ENCODE assay signal across 8 cellular contexts in the genomic region with DNA sequence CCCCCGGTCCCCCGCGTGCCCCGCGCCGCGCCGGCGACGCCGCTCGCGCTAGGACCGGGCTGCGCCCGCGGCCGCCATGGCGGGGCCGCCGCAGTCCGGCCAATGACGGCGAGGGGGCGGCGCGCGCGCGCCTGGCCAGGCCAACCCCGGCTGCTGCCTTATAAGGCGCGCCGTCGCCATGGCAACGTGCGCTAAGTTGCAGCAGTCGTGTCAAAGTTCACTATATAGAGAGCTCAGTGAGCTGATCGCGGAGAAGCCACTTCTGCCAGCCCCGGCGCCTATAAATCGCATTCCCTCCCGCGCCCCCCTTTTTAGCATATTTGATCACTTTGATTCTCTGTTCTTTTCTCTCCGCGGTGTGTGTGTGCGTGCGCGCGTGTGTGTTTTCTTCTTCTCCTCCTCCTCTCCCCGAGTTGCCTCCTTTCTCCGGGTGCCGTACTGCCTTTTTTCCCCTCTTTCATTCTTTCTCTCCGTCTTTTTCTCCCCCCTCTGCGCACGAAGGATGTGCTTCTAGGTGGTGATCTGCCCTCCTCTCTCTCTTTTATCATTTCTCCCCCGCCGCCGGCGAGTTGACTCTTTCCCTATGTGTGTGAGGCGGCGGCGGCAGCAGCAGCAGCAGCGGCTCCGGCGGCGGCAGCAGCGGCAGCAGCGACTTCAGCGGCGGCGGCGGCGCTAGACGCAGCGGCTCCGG. TPM values are rescaled to one million over a fixed set of nuclear protein-coding genes. Genes with fewer than 3 reads are reported as not detected.
DNase-seq lines count a peak whose midpoint lies in the region; ATAC-seq and TF ChIP-seq lines count a peak whose summit lies in the region.

Gene NR2F2, plus strand, starts transcription at position 251 of the 691 bp plus-strand sequence. CDS start 1,406 bp downstream, outside the sequence.

- H3K4me3 ChIP-seq in neuronal stem cell (ENCODE audit: low read length in 2 of 2): peak within 1 kb of the TSS; percentile 81 to 97

- H3K27me3 ChIP-seq in neuronal stem cell (ENCODE audit: control insufficient read depth in 3 of 3, insufficient read depth in 3 of 3, low read depth in 1 of 3, low read length in 3 of 3): no peaks in the 10 kb centered on the region

- H2AFZ ChIP-seq in neuronal stem cell (ENCODE audit: low read length): peak within 1 kb of the TSS; percentile 83

- no peak within 1 kb of the TSS for H4K8ac ChIP-seq in neuronal stem cell (ENCODE audit: low read depth, low read length)

- peak within 1 kb of the TSS; percentile 67 for H3K14ac ChIP-seq in neuronal stem cell (ENCODE audit: low read length)

- no peak within 1 kb of the TSS for H4K91ac ChIP-seq in neuronal stem cell (ENCODE audit: low read depth, low read length, poor library complexity)

- H3K9me3 ChIP-seq in neuronal stem cell (replicated peaks in 1 of 2; ENCODE audit: control insufficient read depth in 2 of 2, insufficient read depth in 1 of 2, low read depth in 1 of 2, low read length in 2 of 2): no peaks in the 10 kb centered on the region

- H3K27me3 Mint-ChIP-seq in activated naive CD8-positive, alpha-beta T cell treated with anti-CD3 and anti-CD28 coated beads for 36 hours: peaks cover 93% of the 10 kb centered on the region

- H2AK5ac ChIP-seq in neuronal stem cell (ENCODE audit: low read depth, low read length): peak within 1 kb of the TSS; percentile 66

- peak within 1 kb of the TSS; percentile 12 for H2BK15ac ChIP-seq in neuronal stem cell (ENCODE audit: low read length)

- ATAC-seq in GM19395 (IDR thresholded peaks at IDR 0.05; ENCODE audit: unreplicated experiment): peak; percentile 75

- peak within 1 kb of the TSS; percentile 70 for H3K4me3 Mint-ChIP-seq in activated naive CD8-positive, alpha-beta T cell treated with anti-CD3 and anti-CD28 coated beads for 36 hours

- DNase-seq in HK-2 (ENCODE audit: unreplicated experiment) (peak; percentile 81), NCI-H82 (lab: John Stamatoyannopoulos, UW) (peak; percentile 99), glomerular endothelial cell (ENCODE audit: extremely low read depth, low read depth, low spot score) (peak; percentile 68), neuronal stem cell (ENCODE audit: low spot score) (peak; percentile 98), ureter (ENCODE audit: low spot score) (peak; percentile 96)
- peak; percentile 53 for DNase-seq in activated naive CD8-positive, alpha-beta T cell treated with anti-CD3 and anti-CD28 coated beads for 36 hours

- WGBS in neuronal stem cell (ENCODE audit: extremely low coverage in 2 of 2, insufficient read length in 2 of 2, insufficient replicate concordance in 1 of 2), 2 donors: no CpG with 5 or more reads among the region's 78 CpGs

- peaks cover 2% of the 10 kb centered on the region for H3K79me1 ChIP-seq in neuronal stem cell (ENCODE audit: low read depth, low read length)

- peaks cover 20 to 31% of the 10 kb centered on the region in 2 donors for H3K36me3 ChIP-seq in neuronal stem cell (replicated peaks in 1 of 2; ENCODE audit: control insufficient read depth in 2 of 2, insufficient read depth in 2 of 2, low read length in 2 of 2)

- H3K4me1 Mint-ChIP-seq in activated naive CD8-positive, alpha-beta T cell treated with anti-CD3 and anti-CD28 coated beads for 36 hours: peaks cover 13% of the 10 kb centered on the region

- H3K27ac Mint-ChIP-seq in activated naive CD8-positive, alpha-beta T cell treated with anti-CD3 and anti-CD28 coated beads for 36 hours: no peak within 1 kb of the TSS

- H2BK12ac ChIP-seq in neuronal stem cell (ENCODE audit: low read length): no peak within 1 kb of the TSS

- H2BK5ac ChIP-seq in neuronal stem cell (ENCODE audit: low read length): peak within 1 kb of the TSS; percentile 91

- peak within 1 kb of the TSS; percentile 98 for H3K9ac ChIP-seq in neuronal stem cell (ENCODE audit: low read depth, low read length, poor library complexity)

- no peak within 1 kb of the TSS for H2BK120ac ChIP-seq in neuronal stem cell (ENCODE audit: low read depth, low read length)

- H3K27ac ChIP-seq in C4-2B (peak within 1 kb of the TSS; percentile 99), neuronal stem cell (replicated peaks; ENCODE audit: low read length) (peak within 1 kb of the TSS; percentile 95)

- peaks cover 4 to 27% of the 10 kb centered on the region in 2 donors for H3K4me1 ChIP-seq in neuronal stem cell (ENCODE audit: control insufficient read depth in 2 of 2, insufficient read depth in 1 of 2, low read depth in 1 of 2, low read length in 2 of 2)

- no peak within 1 kb of the TSS for H3K23ac ChIP-seq in neuronal stem cell (ENCODE audit: low read depth, low read length, poor library complexity)

- H3K18ac ChIP-seq in neuronal stem cell (ENCODE audit: low read length): peak within 1 kb of the TSS; percentile 98

- H3K4ac ChIP-seq in neuronal stem cell (ENCODE audit: low read length): peak within 1 kb of the TSS; percentile 42

- peaks cover 4% of the 10 kb centered on the region for H3K9me3 Mint-ChIP-seq in activated naive CD8-positive, alpha-beta T cell treated with anti-CD3 and anti-CD28 coated beads for 36 hours

- H3K4me2 ChIP-seq in neuronal stem cell (ENCODE audit: insufficient read depth, low read length, poor library complexity, severe bottlenecking): peak within 1 kb of the TSS; percentile 69

- peaks cover 2% of the 10 kb centered on the region for H3K36me3 Mint-ChIP-seq in activated naive CD8-positive, alpha-beta T cell treated with anti-CD3 and anti-CD28 coated beads for 36 hours

- no peak; the same call in 1 of the 2 replicates for TF ChIP-seq CTCF in C4-2B (conservative IDR thresholded peaks at IDR 0.05)

RNA-seq across cellular contexts. Expression of gene NR2F2, which starts in this region (rescaled TPM):
- total RNA-seq in activated naive CD8-positive, alpha-beta T cell treated with anti-CD3 and anti-CD28 coated beads for 36 hours: not detected
- total RNA-seq in glomerular endothelial cell: 64.5 and 68.8 TPM in 2 replicates
- polyA plus RNA-seq in neuronal stem cell (2013, experiment 1 of 2): 43.2 TPM
- 45.4 TPM for polyA plus RNA-seq in neuronal stem cell (2013, experiment 2 of 2)
- total RNA-seq in ureter: 90.8 TPM

Comparison
In these comparisons a context has a peak if more than half of its experiments do, and no peak if none do; other contexts are left out.
1. Peak in every context shown above with its lines: DNase-seq, ATAC-seq, H3K4me3 ChIP-seq and H3K27ac ChIP-seq.
2. RNA of gene NR2F2 (total RNA-seq): 90.8 TPM in ureter (single experiment) and 64.5 to 68.8 TPM in glomerular endothelial cell; not detected in activated naive CD8-positive, alpha-beta T cell treated with anti-CD3 and anti-CD28 coated beads for 36 hours; every median in the first group is over 10 times any median in the second.
3. Peak in DNase-seq in activated naive CD8-positive, alpha-beta T cell treated with anti-CD3 and anti-CD28 coated beads for 36 hours; RNA of the gene not detected or under 1 TPM.